3 cellular contexts compared by ENCODE assay signal in the genomic region with DNA sequence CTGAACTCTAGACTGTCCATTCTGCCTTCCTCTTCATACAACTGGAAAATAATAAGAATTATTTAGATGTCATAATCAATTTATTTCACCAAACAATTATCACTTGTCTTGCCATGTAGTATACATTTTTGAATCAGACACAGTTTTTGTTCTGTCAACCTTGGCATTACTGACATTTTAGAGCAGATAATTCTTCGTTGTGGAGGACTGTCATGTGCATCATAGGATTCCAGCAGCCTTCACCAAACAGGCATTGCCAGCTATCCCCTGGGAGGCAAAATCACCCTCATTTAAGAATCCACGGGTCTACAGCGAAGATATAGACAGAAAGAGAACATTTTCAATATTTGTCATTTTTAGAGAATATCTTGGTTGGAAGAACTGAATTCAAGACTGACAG.
"Had no signal": no experiment of that assay in that cellular context is flagged by ENCODE, and none has a peak within 500 bp of the region (broad histone marks: within the 10 kb centered on the region; RNA-seq: fewer than 3 reads in every experiment).

No MANE protein-coding gene starts in this region.

- H3K4me3 ChIP-seq: GM12878 had no signal

- DNase-seq: GDM1, GF-D8 had no signal
